In genomic region chr17:66982011-66982508, GRCh38 we compare ENCODE assay signal across 30 cellular contexts. TPM values are rescaled to one million over a fixed set of nuclear protein-coding genes. Genes with fewer than 3 reads are reported as not detected.
DNase-seq lines count a peak whose midpoint lies in the region; ATAC-seq and TF ChIP-seq lines count a peak whose summit lies in the region.
"Had no signal": no experiment of that assay in that cellular context is flagged by ENCODE, and none has a peak within 500 bp of the region (broad histone marks: within the 10 kb centered on the region; RNA-seq: fewer than 3 reads in every experiment).

No MANE protein-coding gene starts in this region.

- H3K4me3 ChIP-seq in fibroblast of mammary gland (ENCODE audit: control insufficient read depth, low read depth, low read length) = no peak overlapping the region
- no peak overlapping the region for H3K4me3 ChIP-seq in stomach
- no peak overlapping the region for H3K4me3 ChIP-seq in sigmoid colon
- H3K4me3 ChIP-seq: esophagus muscularis mucosa, gastroesophageal sphincter, psoas muscle, tibial nerve had no signal

- TF ChIP-seq POLR2A in stomach (IDR thresholded peaks at IDR 0.05) = no peak
- TF ChIP-seq POLR2A in sigmoid colon (IDR thresholded peaks at IDR 0.05) = no peak

- intact Hi-C loops in stomach (cut with DNase I; ENCODE audit: low total_unique reads) (no loop called here), sigmoid colon (cut with DNase I) (no loop called here)

- TF ChIP-seq EP300 in stomach (IDR thresholded peaks at IDR 0.05) (no peak), sigmoid colon (IDR thresholded peaks at IDR 0.05) (no peak)

- H3K27ac Mint-ChIP-seq in activated T-cell treated with anti-CD3 and anti-CD28 coated beads, Interleukin-2, amount 50 U/mL, for 72 hours = no peak overlapping the region
- H3K27ac Mint-ChIP-seq: mesothelial cell of epicardium; naive thymus-derived CD4-positive, alpha-beta T cell; stimulated activated naive CD8-positive, alpha-beta T cell treated with anti-CD3 and anti-CD28 coated beads, Interleukin-15, amount 100 ng/mL, for 72 hours had no signal

- WGBS in stomach, 5 donors = 57 to 76% (median 68%) methylated on average over 14 of the region's 14 CpGs
- WGBS in sigmoid colon, 2 donors = 74 to 84% methylated on average over 14 of the region's 14 CpGs

- H3K27me3 Mint-ChIP-seq in activated T-cell treated with anti-CD3 and anti-CD28 coated beads, Interleukin-2, amount 50 U/mL, for 72 hours (ENCODE audit: low read depth) = peaks cover 55% of the 10 kb centered on the region

- H3K9me3 ChIP-seq in stomach = no peaks in the 10 kb centered on the region
- no peaks in the 10 kb centered on the region for H3K9me3 ChIP-seq in sigmoid colon
- H3K9me3 ChIP-seq: esophagus muscularis mucosa, gastroesophageal sphincter, psoas muscle, tibial nerve had no signal

- H3K4me1 Mint-ChIP-seq in activated T-cell treated with anti-CD3 and anti-CD28 coated beads, Interleukin-2, amount 50 U/mL, for 72 hours (ENCODE audit: low read depth) = peaks cover 16% of the 10 kb centered on the region

- H3K27ac ChIP-seq in stomach = no peak overlapping the region
- no peak overlapping the region for H3K27ac ChIP-seq in sigmoid colon
- H3K27ac ChIP-seq: esophagus muscularis mucosa, gastroesophageal sphincter, KMS-11, psoas muscle, tibial nerve had no signal

- no peak overlapping the region for H3K4me3 Mint-ChIP-seq in activated T-cell treated with anti-CD3 and anti-CD28 coated beads, Interleukin-2, amount 50 U/mL, for 72 hours
- H3K4me3 Mint-ChIP-seq: central memory CD8-positive, alpha-beta T cell; mesothelial cell of epicardium; naive thymus-derived CD4-positive, alpha-beta T cell; stimulated activated naive CD8-positive, alpha-beta T cell treated with anti-CD3 and anti-CD28 coated beads, Interleukin-15, amount 100 ng/mL, for 72 hours had no signal

- H3K36me3 ChIP-seq in stomach (no peaks in the 10 kb centered on the region), sigmoid colon (no peaks in the 10 kb centered on the region)
- H3K36me3 ChIP-seq: esophagus muscularis mucosa, gastroesophageal sphincter, tibial nerve had no signal

- TF ChIP-seq CTCF in fibroblast of mammary gland (conservative IDR thresholded peaks at IDR 0.05; ENCODE audit: control insufficient read depth, insufficient read depth, low read depth, low read length) (no peak), stomach (IDR thresholded peaks at IDR 0.05) (no peak), sigmoid colon (IDR thresholded peaks at IDR 0.05) (no peak)

- no peaks in the 10 kb centered on the region for H3K36me3 Mint-ChIP-seq in activated T-cell treated with anti-CD3 and anti-CD28 coated beads, Interleukin-2, amount 50 U/mL, for 72 hours (ENCODE audit: insufficient read depth in 2 of 2)
- H3K36me3 Mint-ChIP-seq: mesothelial cell of epicardium; naive thymus-derived CD4-positive, alpha-beta T cell had no signal

- no peaks in the 10 kb centered on the region for H3K9me3 Mint-ChIP-seq in activated T-cell treated with anti-CD3 and anti-CD28 coated beads, Interleukin-2, amount 50 U/mL, for 72 hours
- H3K9me3 Mint-ChIP-seq: central memory CD8-positive, alpha-beta T cell; mesothelial cell of epicardium; naive thymus-derived CD4-positive, alpha-beta T cell; stimulated activated naive CD8-positive, alpha-beta T cell treated with anti-CD3 and anti-CD28 coated beads, Interleukin-15, amount 100 ng/mL, for 72 hours had no signal

- DNase-seq in EH (ENCODE audit: low read depth) = peak; percentile 93
- DNase-seq in M059J (ENCODE audit: low read depth) = peak; percentile 87
- peak; percentile 72 for DNase-seq in fibroblast of mammary gland (ENCODE audit: low read depth)
- DNase-seq in stomach = peak; percentile 38
- no peak for DNase-seq in stimulated activated CD4-positive, alpha-beta T cell treated with anti-CD3 and anti-CD28 coated beads, Interleukin-2, amount 100 ng/mL, for 24 hours
- DNase-seq in activated T-cell treated with anti-CD3 and anti-CD28 coated beads, Interleukin-2, amount 50 U/mL, for 72 hours = no peak
- DNase-seq in NCI-H526 treated with DMSO at 0.1 percent for 48 hours (lab: John Stamatoyannopoulos, UW) = no peak
- DNase-seq in sigmoid colon = no peak
- DNase-seq: activated CD4-positive, alpha-beta T cell treated with anti-CD3 and anti-CD28 coated beads for 48 hours; activated CD8-positive, alpha-beta memory T cell treated with anti-CD3 and anti-CD28 coated beads for 24 hours; activated effector memory CD4-positive, alpha-beta T cell treated with anti-CD3 and anti-CD28 coated beads, Interleukin-2, amount 50 U/mL, for 16 hours; Calu3; dermis blood vessel endothelial cell; hypothalamus; MV-4-11; naive thymus-derived CD4-positive, alpha-beta T cell; NCI-H1436 treated with DMSO at 0.1 percent for 48 hours; NCI-H2107; occipital lobe; OCI-M1; psoas muscle; stimulated activated CD8-positive, alpha-beta memory T cell treated with anti-CD3 and anti-CD28 coated beads, Interleukin-4, amount 100 ng/mL, for 48 hours; stimulated activated naive CD8-positive, alpha-beta T cell treated with anti-CD3 and anti-CD28 coated beads, Interleukin-15, amount 100 ng/mL, for 72 hours had no signal

- ATAC-seq in activated T-cell treated with anti-CD3 and anti-CD28 coated beads, Interleukin-2, amount 50 U/mL, for 72 hours (replicated peaks in 1 of 2) = no peak
- ATAC-seq: gastroesophageal sphincter; naive thymus-derived CD4-positive, alpha-beta T cell; psoas muscle; stimulated activated naive CD8-positive, alpha-beta T cell treated with anti-CD3 and anti-CD28 coated beads, Interleukin-15, amount 100 ng/mL, for 72 hours had no signal

- H3K4me1 ChIP-seq in stomach = peaks cover 0 to 4% (median 0%) of the 10 kb centered on the region in 4 donors
- peaks cover 0 to 8% (median 3%) of the 10 kb centered on the region in 4 donors for H3K4me1 ChIP-seq in sigmoid colon
- H3K4me1 ChIP-seq: tibial nerve had no signal

- peaks cover 0 to 38% (median 0%) of the 10 kb centered on the region in 3 donors for H3K27me3 ChIP-seq in stomach
- no peaks in the 10 kb centered on the region for H3K27me3 ChIP-seq in sigmoid colon

RNA-seq across cellular contexts. Expression of gene CACNG4, which starts 17.6 kb away (rescaled TPM):
- 3.0 and 5.5 TPM in 2 replicates for total RNA-seq in M059J (2014; rRNA removed; shearing (Covaris generic))
- total RNA-seq in stomach = 1 to 10 TPM in 2 of 5 donors, under 1 TPM in 1, not detected in 2; 0.45 to 8.8 (median 1.5) TPM
- 1 to 10 TPM in 1 of 3 donors, under 1 TPM in 2; 0.15 to 3.1 (median 0.33) TPM for polyA plus RNA-seq in stomach
- total RNA-seq in activated T-cell treated with anti-CD3 and anti-CD28 coated beads, Interleukin-2, amount 50 U/mL, for 72 hours = not detected
- under 1 TPM; 0.16 to 0.83 (median 0.38) TPM for total RNA-seq in sigmoid colon
- polyA plus RNA-seq in sigmoid colon = under 1 TPM in 2 of 3 donors, not detected in 1; under 0.01 to 0.23 TPM
- total RNA-seq: dermis blood vessel endothelial cell; naive thymus-derived CD4-positive, alpha-beta T cell; psoas muscle; T-helper 2 cell treated with Interferon-gamma antibody and Interleukin-4, amounts not matched to agents 100 ng/mL and 5 ng/mL, for 36 hours had no signal
- polyA plus RNA-seq: naive thymus-derived CD4-positive, alpha-beta T cell had no signal

Comparison
In these comparisons a context has a peak if more than half of its experiments do, and no peak if none do; other contexts are left out.
1. DNase-seq: peak in EH (single experiment), M059J (single experiment), fibroblast of mammary gland (single experiment) and stomach (single experiment); none in stimulated activated CD4-positive, alpha-beta T cell treated with anti-CD3 and anti-CD28 coated beads, Interleukin-2, amount 100 ng/mL, for 24 hours (0 of 2), activated T-cell treated with anti-CD3 and anti-CD28 coated beads, Interleukin-2, amount 50 U/mL, for 72 hours (0 of 2), NCI-H526 treated with DMSO at 0.1 percent for 48 hours (single experiment) and sigmoid colon (single experiment).